ENCODE assay signal across 1 cellular context in genomic region chr2:112818094-112818902, GRCh38.
TF ChIP-seq lines count a peak whose summit lies in the region.

No MANE protein-coding gene starts in this region.

TF ChIP-seq in HepG2, 621 proteins besides CTCF, POLR2A, EP300 and RAD21 (continued from another document and continues in another):
- TF ChIP-seq THAP9 (CRISPR knock-in tag; IDR thresholded peaks at IDR 0.05; ENCODE audit: borderline replicate concordance) (no peak), ZIK1 (CRISPR knock-in tag; IDR thresholded peaks at IDR 0.05; ENCODE audit: borderline replicate concordance, low read depth) (no peak), TSC22D2 (CRISPR knock-in tag; IDR thresholded peaks at IDR 0.05; ENCODE audit: borderline replicate concordance) (peak; percentile 68; the same call in 1 of the 2 replicates), RARG (CRISPR knock-in tag; IDR thresholded peaks at IDR 0.05; ENCODE audit: low read depth) (no peak), ZNF33A (CRISPR knock-in tag; IDR thresholded peaks at IDR 0.05; ENCODE audit: borderline replicate concordance) (peak; percentile 35; the same call in 1 of the 2 replicates), MBD4 (IDR thresholded peaks at IDR 0.05; ENCODE audit: borderline replicate concordance, low read length) (peak; percentile 97; the same call in 1 of the 2 replicates), HES4 (CRISPR knock-in tag; IDR thresholded peaks at IDR 0.05; ENCODE audit: borderline replicate concordance) (no peak), ZNF138 (CRISPR knock-in tag; IDR thresholded peaks at IDR 0.05; ENCODE audit: low read depth) (no peak), CBX5 (CRISPR knock-in tag; IDR thresholded peaks at IDR 0.05; ENCODE audit: borderline replicate concordance) (peak; percentile 65; the same call in 1 of the 2 replicates), ZBTB37 (CRISPR knock-in tag; IDR thresholded peaks at IDR 0.05) (0 out of 2 replicates have a peak, but pooled peaks have one; percentile 47), AFF4 (CRISPR knock-in tag; IDR thresholded peaks at IDR 0.05) (no peak), EED (CRISPR knock-in tag; IDR thresholded peaks at IDR 0.05) (no peak), THAP11 (CRISPR knock-in tag; IDR thresholded peaks at IDR 0.05) (peak; percentile 86), STAT6 (CRISPR knock-in tag; IDR thresholded peaks at IDR 0.05; ENCODE audit: borderline replicate concordance) (peak; percentile 93), ZNF510 (CRISPR knock-in tag; IDR thresholded peaks at IDR 0.05; ENCODE audit: low read depth) (0 out of 2 replicates have a peak, but pooled peaks have one; percentile 24), KMT2B (CRISPR knock-in tag; IDR thresholded peaks at IDR 0.05) (peak; percentile 33; the same call in 1 of the 2 replicates), TCF7 (IDR thresholded peaks at IDR 0.05; ENCODE audit: low read depth) (peak; percentile 99), ZNF782 (CRISPR knock-in tag; IDR thresholded peaks at IDR 0.05; ENCODE audit: borderline replicate concordance) (no peak), DNMT3B (CRISPR knock-in tag; conservative IDR thresholded peaks at IDR 0.05) (0 out of 2 replicates have a peak, but pooled peaks have one; percentile 80), ZNF142 (CRISPR knock-in tag; IDR thresholded peaks at IDR 0.05) (peak; percentile 80), ZNF550 (CRISPR knock-in tag; IDR thresholded peaks at IDR 0.05; ENCODE audit: borderline replicate concordance) (no peak), ZNF710 (CRISPR knock-in tag; IDR thresholded peaks at IDR 0.05; ENCODE audit: borderline replicate concordance) (peak; percentile 84), CREB1 (IDR thresholded peaks at IDR 0.05) (peak; percentile 61), CREB1 (CRISPR knock-in tag; IDR thresholded peaks at IDR 0.05) (peak; percentile 90), ZNF207 (IDR thresholded peaks at IDR 0.05; ENCODE audit: borderline replicate concordance) (no peak), NR2F2 (IDR thresholded peaks at IDR 0.05; ENCODE audit: borderline replicate concordance, low read depth) (peak; percentile 100), TCF12 (IDR thresholded peaks at IDR 0.05) (no peak), TCF12 (CRISPR knock-in tag; IDR thresholded peaks at IDR 0.05) (peak; percentile 98), DNMT1 (CRISPR knock-in tag; IDR thresholded peaks at IDR 0.05) (no peak), ZNF484 (CRISPR knock-in tag; IDR thresholded peaks at IDR 0.05; ENCODE audit: borderline replicate concordance, low read depth) (no peak), ZSCAN12 (CRISPR knock-in tag; IDR thresholded peaks at IDR 0.05) (peak; percentile 74; the same call in 1 of the 2 replicates), HOXA3 (CRISPR knock-in tag; IDR thresholded peaks at IDR 0.05) (peak; percentile 79), ZSCAN29 (CRISPR knock-in tag; conservative IDR thresholded peaks at IDR 0.05) (no peak; the same call in 1 of the 2 replicates), TGIF2 (CRISPR knock-in tag; IDR thresholded peaks at IDR 0.05) (peak; percentile 81), PAF1 (CRISPR knock-in tag; IDR thresholded peaks at IDR 0.05) (no peak), SCMH1 (CRISPR knock-in tag; IDR thresholded peaks at IDR 0.05; ENCODE audit: borderline replicate concordance) (no peak), ZNF276 (CRISPR knock-in tag; IDR thresholded peaks at IDR 0.05; ENCODE audit: low read depth) (peak; percentile 21; the same call in 1 of the 2 replicates), ZNF460 (CRISPR knock-in tag; IDR thresholded peaks at IDR 0.05; ENCODE audit: borderline replicate concordance) (no peak; the same call in 1 of the 2 replicates), ZNF264 (CRISPR knock-in tag; IDR thresholded peaks at IDR 0.05) (peak; percentile 92), ZNF205 (CRISPR knock-in tag; IDR thresholded peaks at IDR 0.05) (peak; percentile 84; the same call in 1 of the 2 replicates), ZNF713 (CRISPR knock-in tag; IDR thresholded peaks at IDR 0.05) (no peak), ZNF83 (CRISPR knock-in tag; IDR thresholded peaks at IDR 0.05; ENCODE audit: borderline replicate concordance) (no peak), SRSF4 (IDR thresholded peaks at IDR 0.05; ENCODE audit: low read depth, low read length, poor library complexity, severe bottlenecking) (no peak)
